ENCODE assay signal across 15 cellular contexts in the genomic region with DNA sequence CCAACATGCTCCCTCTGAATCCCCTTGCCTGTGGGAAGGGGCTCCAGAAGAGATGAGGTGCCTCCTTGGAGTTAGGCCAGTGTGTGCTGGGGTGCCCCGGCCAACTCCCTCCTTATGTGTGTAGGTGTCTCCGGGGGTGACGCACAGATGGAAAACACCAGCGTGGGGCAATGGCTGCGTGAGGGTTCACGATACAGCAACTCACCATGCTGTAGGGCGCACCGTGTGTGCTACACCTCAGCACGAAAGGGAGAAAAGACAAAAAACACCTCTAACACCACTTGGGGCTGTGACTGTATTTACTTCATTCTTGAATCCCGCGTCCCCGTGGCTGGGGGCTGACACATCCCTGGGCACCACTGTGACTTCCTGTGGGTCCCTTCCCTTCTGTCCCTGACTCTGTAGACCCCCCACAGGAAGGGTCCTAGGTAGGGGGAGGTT. TPM values are rescaled to one million over a fixed set of nuclear protein-coding genes. Genes with fewer than 3 reads are reported as not detected.
A peak's percentile ranks its signal among the peaks of the same experiment; 100 is the strongest.
DNase-seq lines count a peak whose midpoint lies in the region; ATAC-seq and TF ChIP-seq lines count a peak whose summit lies in the region.
"Had no signal": no experiment of that assay in that cellular context is flagged by ENCODE, and none has a peak within 500 bp of the region (broad histone marks: within the 10 kb centered on the region; RNA-seq: fewer than 3 reads in every experiment).

No MANE protein-coding gene starts in this region.

- POLR2A ChIA-PET in activated CD4-positive, alpha-beta T cell treated with anti-CD3 and anti-CD28 coated beads for 36 hours (lab: Charles Lee) = no interaction called here
- POLR2A ChIA-PET in Caco-2 (lab: Charles Lee) = no interaction called here

- TF ChIP-seq CTCF in Peyer's patch (IDR thresholded peaks at IDR 0.05) = no peak
- no peak for TF ChIP-seq CTCF in Caco-2 (IDR thresholded peaks at IDR 0.05; ENCODE audit: insufficient read depth in 1 of 2, low read depth in 1 of 2, low read length in 1 of 2, severe bottlenecking in 1 of 2, unreplicated experiment in 1 of 2)

- intact Hi-C loops in activated CD4-positive, alpha-beta T cell treated with anti-CD3 and anti-CD28 coated beads, Interleukin-2, amount 10 ng/mL, durations not matched to agents 24 days and 14 days (cut with micrococcal nuclease) = no loop called here
- intact Hi-C loops in activated CD4-positive, alpha-beta T cell treated with anti-CD3 and anti-CD28 coated beads for 36 hours (cut with DNase I, micrococcal nuclease) = no loop called here
- intact Hi-C loops in Caco-2 (cut with micrococcal nuclease; ENCODE audit: unreplicated experiment) = no loop called here

- CTCF ChIA-PET in activated CD4-positive, alpha-beta T cell treated with anti-CD3 and anti-CD28 coated beads for 36 hours (lab: Charles Lee) = no interaction called here
- CTCF ChIA-PET in Caco-2 (lab: Charles Lee) = no interaction called here

- H3K27me3 ChIP-seq in Peyer's patch (no peaks in the 10 kb centered on the region), Caco-2 (replicated peaks; ENCODE audit: control insufficient read depth, insufficient read depth, low read length) (no peaks in the 10 kb centered on the region)
- H3K27me3 ChIP-seq: esophagus muscularis mucosa had no signal

- H3K36me3 Mint-ChIP-seq in activated CD4-positive, alpha-beta T cell treated with anti-CD3 and anti-CD28 coated beads, Interleukin-2, amount 10 ng/mL, durations not matched to agents 24 days and 14 days (ENCODE audit: low read depth) = peaks cover 17% of the 10 kb centered on the region
- H3K36me3 Mint-ChIP-seq in activated CD4-positive, alpha-beta T cell treated with anti-CD3 and anti-CD28 coated beads for 36 hours (ENCODE audit: low read depth) = peaks cover 9% of the 10 kb centered on the region
- peaks cover 20% of the 10 kb centered on the region for H3K36me3 Mint-ChIP-seq in stimulated activated effector memory CD8-positive, alpha-beta T cell treated with anti-CD3 and anti-CD28 coated beads, Interleukin-12 subunit alpha, Interleukin-12 subunit beta, amount 100 ng/mL, for 72 hours
- H3K36me3 Mint-ChIP-seq in activated T-cell treated with anti-CD3 and anti-CD28 coated beads, Interleukin-2, amount 50 U/mL, for 4 hours (ENCODE audit: insufficient read depth) = no peaks in the 10 kb centered on the region
- H3K36me3 Mint-ChIP-seq in Caco-2 (ENCODE audit: insufficient read depth, unreplicated experiment) = peaks cover 13% of the 10 kb centered on the region

- H3K9me3 ChIP-seq in Peyer's patch (no peaks in the 10 kb centered on the region), Caco-2 (no peaks in the 10 kb centered on the region)
- H3K9me3 ChIP-seq: esophagus muscularis mucosa, prostate gland, SK-N-SH had no signal

- H3K4me1 ChIP-seq in Peyer's patch = peaks cover 0 to 33% (median 0%) of the 10 kb centered on the region in 4 donors
- peaks cover 21% of the 10 kb centered on the region for H3K4me1 ChIP-seq in Caco-2

- DNase-seq in activated CD4-positive, alpha-beta T cell treated with anti-CD3 and anti-CD28 coated beads, Interleukin-2, amount 10 ng/mL, durations not matched to agents 24 days and 14 days = no peak
- DNase-seq in activated CD4-positive, alpha-beta T cell treated with anti-CD3 and anti-CD28 coated beads for 36 hours = no peak
- peak in 2 of 3 donors; percentile 42 to 46 for DNase-seq in Peyer's patch
- peak; percentile 44 for DNase-seq in left lobe of liver (ENCODE audit: low spot score)
- no peak for DNase-seq in stimulated activated effector memory CD8-positive, alpha-beta T cell treated with anti-CD3 and anti-CD28 coated beads, Interleukin-12 subunit alpha, Interleukin-12 subunit beta, amount 100 ng/mL, for 72 hours (ENCODE audit: low spot score in 2 of 2)
- no peak for DNase-seq in activated T-cell treated with anti-CD3 and anti-CD28 coated beads, Interleukin-2, amount 50 U/mL, for 4 hours
- no peak for DNase-seq in Caco-2
- DNase-seq: activated CD4-positive, alpha-beta T cell treated with anti-CD3 and anti-CD28 coated beads, Interleukin-2, amount 50 U/mL, for 1 hour; CD4-positive, CD25-positive, alpha-beta regulatory T cell; naive thymus-derived CD4-positive, alpha-beta T cell; NCI-H526; SK-N-SH had no signal

- TF ChIP-seq POLR2A in Peyer's patch (IDR thresholded peaks at IDR 0.05) = no peak

- peak overlapping the region; percentile 67 for H3K27ac Mint-ChIP-seq in activated CD4-positive, alpha-beta T cell treated with anti-CD3 and anti-CD28 coated beads, Interleukin-2, amount 10 ng/mL, durations not matched to agents 24 days and 14 days
- H3K27ac Mint-ChIP-seq in activated CD4-positive, alpha-beta T cell treated with anti-CD3 and anti-CD28 coated beads for 36 hours = no peak overlapping the region
- peak overlapping the region; percentile 91 for H3K27ac Mint-ChIP-seq in stimulated activated effector memory CD8-positive, alpha-beta T cell treated with anti-CD3 and anti-CD28 coated beads, Interleukin-12 subunit alpha, Interleukin-12 subunit beta, amount 100 ng/mL, for 72 hours
- no peak overlapping the region for H3K27ac Mint-ChIP-seq in Caco-2 (ENCODE audit: unreplicated experiment)

- H3K4me3 Mint-ChIP-seq in activated CD4-positive, alpha-beta T cell treated with anti-CD3 and anti-CD28 coated beads, Interleukin-2, amount 10 ng/mL, durations not matched to agents 24 days and 14 days = no peak overlapping the region
- no peak overlapping the region for H3K4me3 Mint-ChIP-seq in activated CD4-positive, alpha-beta T cell treated with anti-CD3 and anti-CD28 coated beads for 36 hours
- peak overlapping the region; percentile 63 for H3K4me3 Mint-ChIP-seq in stimulated activated effector memory CD8-positive, alpha-beta T cell treated with anti-CD3 and anti-CD28 coated beads, Interleukin-12 subunit alpha, Interleukin-12 subunit beta, amount 100 ng/mL, for 72 hours
- H3K4me3 Mint-ChIP-seq in activated T-cell treated with anti-CD3 and anti-CD28 coated beads, Interleukin-2, amount 50 U/mL, for 4 hours = no peak overlapping the region
- no peak overlapping the region for H3K4me3 Mint-ChIP-seq in Caco-2 (ENCODE audit: unreplicated experiment)
- H3K4me3 Mint-ChIP-seq: CD4-positive, CD25-positive, alpha-beta regulatory T cell had no signal

- H3K4me3 ChIP-seq in Peyer's patch (no peak overlapping the region), Caco-2 (ENCODE audit: low read depth, low read length) (no peak overlapping the region)
- H3K4me3 ChIP-seq: esophagus muscularis mucosa, prostate gland had no signal

- no peak for ATAC-seq in activated CD4-positive, alpha-beta T cell treated with anti-CD3 and anti-CD28 coated beads for 36 hours
- ATAC-seq in left lobe of liver = no peak
- ATAC-seq in stimulated activated effector memory CD8-positive, alpha-beta T cell treated with anti-CD3 and anti-CD28 coated beads, Interleukin-12 subunit alpha, Interleukin-12 subunit beta, amount 100 ng/mL, for 72 hours = peak; percentile 8
- ATAC-seq in HG03139 (IDR thresholded peaks at IDR 0.05; ENCODE audit: unreplicated experiment) = no peak
- no peak for ATAC-seq in activated T-cell treated with anti-CD3 and anti-CD28 coated beads, Interleukin-2, amount 50 U/mL, for 4 hours

- H3K36me3 ChIP-seq in Peyer's patch = no peaks in the 10 kb centered on the region
- H3K36me3 ChIP-seq in Caco-2 (ENCODE audit: control insufficient read depth, insufficient read depth, low read length) = no peaks in the 10 kb centered on the region
- H3K36me3 ChIP-seq: esophagus muscularis mucosa, prostate gland had no signal

- no peaks in the 10 kb centered on the region for H3K27me3 Mint-ChIP-seq in activated CD4-positive, alpha-beta T cell treated with anti-CD3 and anti-CD28 coated beads, Interleukin-2, amount 10 ng/mL, durations not matched to agents 24 days and 14 days
- no peaks in the 10 kb centered on the region for H3K27me3 Mint-ChIP-seq in activated CD4-positive, alpha-beta T cell treated with anti-CD3 and anti-CD28 coated beads for 36 hours
- no peaks in the 10 kb centered on the region for H3K27me3 Mint-ChIP-seq in activated T-cell treated with anti-CD3 and anti-CD28 coated beads, Interleukin-2, amount 50 U/mL, for 4 hours (ENCODE audit: low read depth)
- H3K27me3 Mint-ChIP-seq in Caco-2 (ENCODE audit: insufficient read depth, unreplicated experiment) = no peaks in the 10 kb centered on the region
- H3K27me3 Mint-ChIP-seq: CD4-positive, CD25-positive, alpha-beta regulatory T cell; naive thymus-derived CD4-positive, alpha-beta T cell had no signal

- no TSS peak for BruUV-seq in Caco-2 (replicated peaks; lab: Mats Ljungman, UMichigan)

- H3K9me3 Mint-ChIP-seq in activated CD4-positive, alpha-beta T cell treated with anti-CD3 and anti-CD28 coated beads, Interleukin-2, amount 10 ng/mL, durations not matched to agents 24 days and 14 days = no peaks in the 10 kb centered on the region
- no peaks in the 10 kb centered on the region for H3K9me3 Mint-ChIP-seq in activated CD4-positive, alpha-beta T cell treated with anti-CD3 and anti-CD28 coated beads for 36 hours (ENCODE audit: low read depth)
- no peaks in the 10 kb centered on the region for H3K9me3 Mint-ChIP-seq in stimulated activated effector memory CD8-positive, alpha-beta T cell treated with anti-CD3 and anti-CD28 coated beads, Interleukin-12 subunit alpha, Interleukin-12 subunit beta, amount 100 ng/mL, for 72 hours
- no peaks in the 10 kb centered on the region for H3K9me3 Mint-ChIP-seq in activated T-cell treated with anti-CD3 and anti-CD28 coated beads, Interleukin-2, amount 50 U/mL, for 4 hours
- no peaks in the 10 kb centered on the region for H3K9me3 Mint-ChIP-seq in Caco-2 (ENCODE audit: unreplicated experiment)
- H3K9me3 Mint-ChIP-seq: naive thymus-derived CD4-positive, alpha-beta T cell had no signal

- H3K4me1 Mint-ChIP-seq in activated CD4-positive, alpha-beta T cell treated with anti-CD3 and anti-CD28 coated beads, Interleukin-2, amount 10 ng/mL, durations not matched to agents 24 days and 14 days = peaks cover 42% of the 10 kb centered on the region
- peaks cover 24% of the 10 kb centered on the region for H3K4me1 Mint-ChIP-seq in activated CD4-positive, alpha-beta T cell treated with anti-CD3 and anti-CD28 coated beads for 36 hours
- peaks cover 27% of the 10 kb centered on the region for H3K4me1 Mint-ChIP-seq in stimulated activated effector memory CD8-positive, alpha-beta T cell treated with anti-CD3 and anti-CD28 coated beads, Interleukin-12 subunit alpha, Interleukin-12 subunit beta, amount 100 ng/mL, for 72 hours
- peaks cover 21% of the 10 kb centered on the region for H3K4me1 Mint-ChIP-seq in activated T-cell treated with anti-CD3 and anti-CD28 coated beads, Interleukin-2, amount 50 U/mL, for 4 hours (ENCODE audit: low read depth)
- peaks cover 4% of the 10 kb centered on the region for H3K4me1 Mint-ChIP-seq in Caco-2 (ENCODE audit: low read depth, unreplicated experiment)

- H3K27ac ChIP-seq in Peyer's patch = peak overlapping the region in 3 of 4 donors; percentile 72 to 90 (median 84)
- H3K27ac ChIP-seq: prostate gland had no signal

RNA-seq across cellular contexts. Expression of gene CALML4, which starts 1.6 kb away (rescaled TPM):
- total RNA-seq in activated CD4-positive, alpha-beta T cell treated with anti-CD3 and anti-CD28 coated beads, Interleukin-2, amount 10 ng/mL, durations not matched to agents 24 days and 14 days = 14.6 and 16.5 TPM in 2 replicates
- 1 to 10 TPM; 6.8 to 9.2 TPM for total RNA-seq in activated CD4-positive, alpha-beta T cell treated with anti-CD3 and anti-CD28 coated beads for 36 hours
- 100 to 1,000 TPM in 3 of 4 donors, 10 to 100 TPM in 1; 57.8 to 153 (median 126) TPM for total RNA-seq in Peyer's patch
- total RNA-seq in left lobe of liver = 6.8 TPM
- total RNA-seq in activated T-cell treated with anti-CD3 and anti-CD28 coated beads, Interleukin-2, amount 50 U/mL, for 4 hours = 1 to 10 TPM; 4.0 to 5.5 (median 4.8) TPM
- 19.5 and 26.4 TPM in 2 replicates for total RNA-seq in Caco-2 (2022)

RNA-seq across cellular contexts. Expression of gene CLN6, which starts 22.8 kb away (rescaled TPM):
- total RNA-seq in activated CD4-positive, alpha-beta T cell treated with anti-CD3 and anti-CD28 coated beads, Interleukin-2, amount 10 ng/mL, durations not matched to agents 24 days and 14 days = 99.0 and 102 TPM in 2 replicates
- total RNA-seq in activated CD4-positive, alpha-beta T cell treated with anti-CD3 and anti-CD28 coated beads for 36 hours = 10 to 100 TPM; 45.1 to 48.2 TPM
- total RNA-seq in Peyer's patch = 10 to 100 TPM; 19.0 to 38.0 (median 23.0) TPM
- 12.2 TPM for total RNA-seq in left lobe of liver
- total RNA-seq in activated T-cell treated with anti-CD3 and anti-CD28 coated beads, Interleukin-2, amount 50 U/mL, for 4 hours = 10 to 100 TPM; 82.6 to 94.4 (median 91.3) TPM
- total RNA-seq in Caco-2 (2022) = 69.5 and 76.7 TPM in 2 replicates

Comparison
In these comparisons a context has a peak if more than half of its experiments do, and no peak if none do; other contexts are left out.
1. H3K27ac Mint-ChIP-seq: peak in activated CD4-positive, alpha-beta T cell treated with anti-CD3 and anti-CD28 coated beads, Interleukin-2, amount 10 ng/mL, durations not matched to agents 24 days and 14 days (single experiment) and stimulated activated effector memory CD8-positive, alpha-beta T cell treated with anti-CD3 and anti-CD28 coated beads, Interleukin-12 subunit alpha, Interleukin-12 subunit beta, amount 100 ng/mL, for 72 hours (single experiment); none in activated CD4-positive, alpha-beta T cell treated with anti-CD3 and anti-CD28 coated beads for 36 hours (single experiment) and Caco-2 (single experiment).
2. DNase-seq: peak in Peyer's patch (2 of 3) and left lobe of liver (single experiment); none in activated CD4-positive, alpha-beta T cell treated with anti-CD3 and anti-CD28 coated beads, Interleukin-2, amount 10 ng/mL, durations not matched to agents 24 days and 14 days (single experiment), activated CD4-positive, alpha-beta T cell treated with anti-CD3 and anti-CD28 coated beads for 36 hours (single experiment), stimulated activated effector memory CD8-positive, alpha-beta T cell treated with anti-CD3 and anti-CD28 coated beads, Interleukin-12 subunit alpha, Interleukin-12 subunit beta, amount 100 ng/mL, for 72 hours (0 of 2), activated T-cell treated with anti-CD3 and anti-CD28 coated beads, Interleukin-2, amount 50 U/mL, for 4 hours (single experiment) and Caco-2 (0 of 2).